Comparison of ENCODE assay signal across 20 cellular contexts in genomic region chr12:117202556-117202955, GRCh38.
"Had no signal": no experiment of that assay in that cellular context is flagged by ENCODE, and none has a peak within 500 bp of the region (broad histone marks: within the 10 kb centered on the region; RNA-seq: fewer than 3 reads in every experiment).

No MANE protein-coding gene starts in this region.

- ATAC-seq: activated CD8-positive, alpha-beta memory T cell treated with anti-CD3 and anti-CD28 coated beads, Interleukin-2, amount 10 ng/mL, durations not matched to agents 7 days and 5 days; SK-N-SH treated with all-trans-retinoic acid at 6 μM for 48 hours; WTC11 had no signal

- DNase-seq: activated CD4-positive, alpha-beta T cell treated with anti-CD3 and anti-CD28 coated beads for 48 hours; activated CD4-positive, alpha-beta T cell treated with anti-CD3 and anti-CD28 coated beads, Interleukin-2, amount 50 U/mL, for 48 hours; activated CD4-positive, CD25-positive, alpha-beta regulatory T cell treated with anti-CD3 and anti-CD28 coated beads, Interleukin-2, amount 50 U/mL, for 72 hours; activated CD8-positive, alpha-beta memory T cell treated with anti-CD3 and anti-CD28 coated beads, Interleukin-2, amount 10 ng/mL, durations not matched to agents 7 days and 5 days; activated gamma-delta T cell; activated naive CD4-positive, alpha-beta T cell treated with anti-CD3 and anti-CD28 coated beads for 36 hours; activated T-cell treated with anti-CD3 and anti-CD28 coated beads, Interleukin-2, amount 50 U/mL, for 24 hours; brain microvascular endothelial cell; cerebellar nuclear complex; NCI-H1092; NCI-H1417; NCI-H1694 treated with DMSO at 0.1 percent for 48 hours; NCI-H2029 treated with DMSO at 0.1 percent for 48 hours; NCI-H2227 treated with DMSO at 0.1 percent for 48 hours; NCI-H446 treated with DMSO at 0.1 percent for 48 hours; NCI-H524 treated with DMSO at 0.1 percent for 48 hours; NCI-H748 treated with DMSO at 0.1 percent for 48 hours; SW 1271 had no signal
